Comparison of ENCODE assay signal across 8 cellular contexts in the genomic region with DNA sequence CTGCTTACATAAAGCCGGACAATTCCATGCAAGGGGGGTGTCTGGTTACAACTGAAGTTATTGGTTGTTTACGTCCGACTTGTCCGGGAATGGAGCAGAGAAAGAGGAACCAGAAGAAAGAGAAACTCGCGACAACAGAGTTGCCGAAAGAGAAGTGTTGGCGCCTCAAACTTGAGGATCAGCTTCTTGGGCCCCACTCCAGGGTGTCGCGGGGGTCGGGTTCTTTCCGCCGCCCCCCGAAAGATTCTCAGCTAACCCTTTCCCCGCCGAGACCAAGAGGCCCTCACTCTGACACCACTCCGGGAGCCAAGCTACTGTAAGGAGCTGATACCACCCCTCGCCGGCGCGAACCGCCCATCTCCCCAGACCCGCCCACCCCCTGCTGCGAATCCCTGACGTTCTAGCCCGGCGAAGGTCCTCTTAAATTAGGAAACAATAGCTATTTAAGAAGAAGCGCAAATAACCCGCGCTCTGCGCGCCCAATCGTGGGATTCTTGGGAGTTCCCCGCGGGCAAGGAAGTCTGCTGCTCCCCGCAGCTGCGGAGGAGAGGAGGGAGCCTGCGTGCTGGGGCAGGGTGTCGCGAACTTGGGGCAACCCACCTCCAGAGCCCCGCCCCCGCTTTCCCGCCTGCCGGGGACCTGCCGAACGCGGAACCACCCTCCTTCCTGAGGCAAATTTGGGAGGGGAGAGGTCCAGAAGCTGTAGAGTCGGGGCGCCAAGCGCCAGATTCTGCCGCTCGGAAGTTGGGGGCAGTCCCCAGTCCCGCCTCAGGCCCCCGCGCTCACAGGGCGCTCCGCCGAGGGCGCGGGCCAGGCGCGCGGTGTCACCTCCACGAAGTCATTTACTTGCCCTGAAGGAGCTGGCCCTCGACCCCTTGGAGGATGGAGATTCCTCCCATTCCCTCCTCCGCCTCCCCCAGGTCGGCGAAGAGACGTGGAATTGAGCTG. TPM values are rescaled to one million over a fixed set of nuclear protein-coding genes. Genes with fewer than 3 reads are reported as not detected.
DNase-seq lines count a peak whose midpoint lies in the region; ATAC-seq and TF ChIP-seq lines count a peak whose summit lies in the region.

No MANE protein-coding gene starts in this region.

- H3K4me3 ChIP-seq in sigmoid colon, result peak overlapping the region in 3 of 4 donors; percentile 27 to 43 (median 42)

- 2% methylated on average over 69 of the region's 69 CpGs for WGBS in sigmoid colon, 2 donors

- peaks cover 34% of the 10 kb centered on the region for H3K4me1 Mint-ChIP-seq in CD4-positive, alpha-beta T cell (ENCODE audit: low read depth)
- peaks cover 15% of the 10 kb centered on the region for H3K4me1 Mint-ChIP-seq in activated T-helper 1 cell treated with anti-CD3 and anti-CD28 coated beads, Interleukin-12 subunit alpha, Interleukin-12 subunit beta, Interleukin-2, Interleukin-4 antibody, amounts not matched to agents 30 ng/mL and 10 ng/mL and 1 ng/mL, durations not matched to agents 14 hours and 24 hours and 36 hours (ENCODE audit: low read depth)

- peak overlapping the region; percentile 74 for H3K4me3 Mint-ChIP-seq in CD4-positive, alpha-beta T cell
- H3K4me3 Mint-ChIP-seq in activated T-helper 1 cell treated with anti-CD3 and anti-CD28 coated beads, Interleukin-12 subunit alpha, Interleukin-12 subunit beta, Interleukin-2, Interleukin-4 antibody, amounts not matched to agents 30 ng/mL and 10 ng/mL and 1 ng/mL, durations not matched to agents 14 hours and 24 hours and 36 hours, result peak overlapping the region; percentile 77

- TF ChIP-seq CTCF in CD4-positive, alpha-beta T cell (IDR thresholded peaks at IDR 0.05), result no peak
- TF ChIP-seq CTCF in sigmoid colon (IDR thresholded peaks at IDR 0.05), result no peak

- H3K36me3 ChIP-seq in sigmoid colon, result no peaks in the 10 kb centered on the region

- H3K9me3 Mint-ChIP-seq in CD4-positive, alpha-beta T cell, result peaks cover 3% of the 10 kb centered on the region
- H3K9me3 Mint-ChIP-seq in activated T-helper 1 cell treated with anti-CD3 and anti-CD28 coated beads, Interleukin-12 subunit alpha, Interleukin-12 subunit beta, Interleukin-2, Interleukin-4 antibody, amounts not matched to agents 30 ng/mL and 10 ng/mL and 1 ng/mL, durations not matched to agents 14 hours and 24 hours and 36 hours, result no peaks in the 10 kb centered on the region

- no peaks in the 10 kb centered on the region for H3K9me3 ChIP-seq in CD4-positive, alpha-beta T cell (ENCODE audit: control insufficient read depth, low read length)
- H3K9me3 ChIP-seq in sigmoid colon, result no peaks in the 10 kb centered on the region

- intact Hi-C loops in CD4-positive, alpha-beta T cell (cut with DNase I, micrococcal nuclease), result loop anchor here in 1 of 2 experiments (5.0 kb wide), 1 partner anchor 79 kb away; the partner anchor contains the start of gene OLA1
- intact Hi-C loops in activated T-helper 1 cell treated with anti-CD3 and anti-CD28 coated beads, Interleukin-12 subunit alpha, Interleukin-12 subunit beta, Interleukin-2, Interleukin-4 antibody, amounts not matched to agents 30 ng/mL and 10 ng/mL and 1 ng/mL, durations not matched to agents 14 hours and 24 hours and 36 hours (cut with micrococcal nuclease), result loop anchor here (5.0 kb wide), 2 partner anchors 169 to 1846 kb away; no protein-coding TSS in a partner anchor
- intact Hi-C loops in left ventricle myocardium superior (cut with micrococcal nuclease), result no loop called here
- intact Hi-C loops in sigmoid colon (cut with DNase I), result no loop called here

- H3K27me3 Mint-ChIP-seq in CD4-positive, alpha-beta T cell, result peaks cover 98% of the 10 kb centered on the region
- H3K27me3 Mint-ChIP-seq in activated T-helper 1 cell treated with anti-CD3 and anti-CD28 coated beads, Interleukin-12 subunit alpha, Interleukin-12 subunit beta, Interleukin-2, Interleukin-4 antibody, amounts not matched to agents 30 ng/mL and 10 ng/mL and 1 ng/mL, durations not matched to agents 14 hours and 24 hours and 36 hours (ENCODE audit: insufficient read depth), result peaks cover 87% of the 10 kb centered on the region

- POLR2A ChIA-PET in CD4-positive, alpha-beta T cell (lab: Charles Lee), result interaction anchor here (0.6 to 1.4 kb wide), 5 partner anchors 9 to 1900 kb away, joined by 3 to 4 read pairs (median 3); partner anchors contain the start of genes OLA1 and SP9

- no peak for TF ChIP-seq POLR2A in sigmoid colon (IDR thresholded peaks at IDR 0.05)

- H3K27ac ChIP-seq in CD4-positive, alpha-beta T cell (ENCODE audit: low read depth, low read length), result no peak overlapping the region
- no peak overlapping the region for H3K27ac ChIP-seq in sigmoid colon

- H3K36me3 Mint-ChIP-seq in CD4-positive, alpha-beta T cell (ENCODE audit: low read depth), result no peaks in the 10 kb centered on the region
- no peaks in the 10 kb centered on the region for H3K36me3 Mint-ChIP-seq in activated T-helper 1 cell treated with anti-CD3 and anti-CD28 coated beads, Interleukin-12 subunit alpha, Interleukin-12 subunit beta, Interleukin-2, Interleukin-4 antibody, amounts not matched to agents 30 ng/mL and 10 ng/mL and 1 ng/mL, durations not matched to agents 14 hours and 24 hours and 36 hours (ENCODE audit: low read depth)

- peaks cover 76% of the 10 kb centered on the region for H3K27me3 ChIP-seq in CD4-positive, alpha-beta T cell (ENCODE audit: control insufficient read depth, insufficient read depth, low read length)
- H3K27me3 ChIP-seq in sigmoid colon, result peaks cover 50 to 64% (median 54%) of the 10 kb centered on the region in 3 donors

- CTCF ChIA-PET in CD4-positive, alpha-beta T cell (lab: Charles Lee), result interaction anchor here (0.5 to 2.0 kb wide), 3 partner anchors 10 to 712 kb away, joined by 3 to 7 read pairs (median 6); no protein-coding TSS in a partner anchor

- H3K27ac Mint-ChIP-seq in CD4-positive, alpha-beta T cell, result no peak overlapping the region
- no peak overlapping the region for H3K27ac Mint-ChIP-seq in activated T-helper 1 cell treated with anti-CD3 and anti-CD28 coated beads, Interleukin-12 subunit alpha, Interleukin-12 subunit beta, Interleukin-2, Interleukin-4 antibody, amounts not matched to agents 30 ng/mL and 10 ng/mL and 1 ng/mL, durations not matched to agents 14 hours and 24 hours and 36 hours

- peak; percentile 42 for ATAC-seq in CD4-positive, alpha-beta T cell (ENCODE audit: poor library complexity)
- peak; percentile 51 for ATAC-seq in HG03432 (IDR thresholded peaks at IDR 0.05; ENCODE audit: unreplicated experiment)
- peak; percentile 54 for ATAC-seq in left ventricle myocardium superior
- no peak for ATAC-seq in GM21526 (IDR thresholded peaks at IDR 0.05; ENCODE audit: low FRiP score, unreplicated experiment)
- no peak for ATAC-seq in GM21737 (IDR thresholded peaks at IDR 0.05; ENCODE audit: unreplicated experiment)

- no peak for TF ChIP-seq EP300 in sigmoid colon (IDR thresholded peaks at IDR 0.05)

- DNase-seq in CD4-positive, alpha-beta T cell, result peak in 1 of 10 experiments; percentile 17
- DNase-seq in activated T-helper 1 cell treated with anti-CD3 and anti-CD28 coated beads, Interleukin-12 subunit alpha, Interleukin-12 subunit beta, Interleukin-2, Interleukin-4 antibody, amounts not matched to agents 30 ng/mL and 10 ng/mL and 1 ng/mL, durations not matched to agents 14 hours and 24 hours and 36 hours (ENCODE audit: low spot score), result no peak
- peak; percentile 44 for DNase-seq in left ventricle myocardium superior
- DNase-seq in sigmoid colon, result no peak
- no peak for DNase-seq in NCI-H2107 (lab: John Stamatoyannopoulos, UW)

- peaks cover 0 to 34% (median 28%) of the 10 kb centered on the region in 4 donors for H3K4me1 ChIP-seq in sigmoid colon

RNA-seq across cellular contexts. Expression of gene SP9, which starts 8.5 kb away (rescaled TPM):
- not detected for total RNA-seq in CD4-positive, alpha-beta T cell
- not detected in 2 replicates for total RNA-seq in activated T-helper 1 cell treated with anti-CD3 and anti-CD28 coated beads, Interleukin-12 subunit alpha, Interleukin-12 subunit beta, Interleukin-2, Interleukin-4 antibody, amounts not matched to agents 30 ng/mL and 10 ng/mL and 1 ng/mL, durations not matched to agents 14 hours and 24 hours and 36 hours
- not detected for total RNA-seq in left ventricle myocardium superior
- not detected for total RNA-seq in sigmoid colon
- polyA plus RNA-seq in sigmoid colon, result not detected

Comparison
In these comparisons a context has a peak if more than half of its experiments do, and no peak if none do; other contexts are left out.
1. ATAC-seq: peak in CD4-positive, alpha-beta T cell (single experiment), HG03432 (single experiment) and left ventricle myocardium superior (single experiment); none in GM21526 (single experiment) and GM21737 (single experiment).